ENCODE assay signal across 1 cellular context in genomic region chr17:33401253-33401652, GRCh38.
TF ChIP-seq lines count a peak whose summit lies in the region.

No MANE protein-coding gene starts in this region.

TF ChIP-seq in H1, 55 proteins besides CTCF, POLR2A, EP300 and RAD21:
- TF ChIP-seq CREB1 (IDR thresholded peaks at IDR 0.05) = no peak
- no peak for TF ChIP-seq RBBP5 (IDR thresholded peaks at IDR 0.05; ENCODE audit: borderline replicate concordance, low read depth, low read length)
- TF ChIP-seq TAF7 (optimal IDR thresholded peaks at IDR 0.05; ENCODE audit: borderline replicate concordance, low read depth, low read length) = no peak
- no peak for TF ChIP-seq SP1 (IDR thresholded peaks at IDR 0.05; ENCODE audit: low read depth, low read length)
- no peak for TF ChIP-seq SIN3A (conservative IDR thresholded peaks at IDR 0.05 in 1 of 2, IDR thresholded peaks at IDR 0.05 in 1 of 2; ENCODE audit: low read depth in 1 of 2, low read length in 2 of 2)
- no peak for TF ChIP-seq SUZ12 (IDR thresholded peaks at IDR 0.05; ENCODE audit: low read length)
- TF ChIP-seq RXRA (IDR thresholded peaks at IDR 0.05; ENCODE audit: insufficient read depth, low read depth, low read length) = no peak
- TF ChIP-seq MAX (IDR thresholded peaks at IDR 0.05) = no peak
